21 cellular contexts compared by ENCODE assay signal in genomic region chr2:161424992-161425391, GRCh38. TPM values are rescaled to one million over a fixed set of nuclear protein-coding genes. Genes with fewer than 3 reads are reported as not detected.
DNase-seq lines count a peak whose midpoint lies in the region; ATAC-seq and TF ChIP-seq lines count a peak whose summit lies in the region.
"Had no signal": no experiment of that assay in that cellular context is flagged by ENCODE, and none has a peak within 500 bp of the region (broad histone marks: within the 10 kb centered on the region; RNA-seq: fewer than 3 reads in every experiment).

No MANE protein-coding gene starts in this region.

- H3K9me3 ChIP-seq in naive thymus-derived CD4-positive, alpha-beta T cell (ENCODE audit: control insufficient read depth in 2 of 3, low read length in 3 of 3) = peaks cover 0 to 3% (median 0%) of the 10 kb centered on the region in 3 experiments
- H3K9me3 ChIP-seq: SJSA1, thyroid gland had no signal

- peaks cover 29 to 75% of the 10 kb centered on the region in 2 donors for H3K27me3 ChIP-seq in naive thymus-derived CD4-positive, alpha-beta T cell (ENCODE audit: control insufficient read depth in 2 of 2, insufficient read depth in 2 of 2, low read length in 2 of 2)
- H3K27me3 ChIP-seq: SJSA1 had no signal

- H3K9me3 Mint-ChIP-seq in activated naive CD4-positive, alpha-beta T cell treated with anti-CD3 and anti-CD28 coated beads for 36 hours = peaks cover 2% of the 10 kb centered on the region
- peaks cover 2% of the 10 kb centered on the region for H3K9me3 Mint-ChIP-seq in activated B cell treated with CpG ODN at 0.5 μM for 24 hours
- H3K9me3 Mint-ChIP-seq in naive thymus-derived CD4-positive, alpha-beta T cell = peaks cover 0 to 47% (median 9%) of the 10 kb centered on the region in 11 donors
- H3K9me3 Mint-ChIP-seq: activated naive CD4-positive, alpha-beta T cell treated with anti-CD3 and anti-CD28 coated beads, Interleukin-2, amount 50 U/mL, for 72 hours had no signal

- POLR2A ChIA-PET in activated B cell treated with CpG ODN at 0.5 μM for 24 hours (lab: Charles Lee) = no interaction called here
- POLR2A ChIA-PET in naive thymus-derived CD4-positive, alpha-beta T cell (lab: Charles Lee) = interaction anchor here (0.6 to 0.7 kb wide), 2 partner anchors 12 to 261 kb away, joined by 3 to 4 read pairs; no protein-coding TSS in a partner anchor

- H3K27me3 Mint-ChIP-seq in activated naive CD4-positive, alpha-beta T cell treated with anti-CD3 and anti-CD28 coated beads for 36 hours (ENCODE audit: low read depth) = peaks cover 78% of the 10 kb centered on the region
- peaks cover 74% of the 10 kb centered on the region for H3K27me3 Mint-ChIP-seq in activated B cell treated with CpG ODN at 0.5 μM for 24 hours
- peaks cover 82 to 89% (median 88%) of the 10 kb centered on the region in 5 donors for H3K27me3 Mint-ChIP-seq in naive thymus-derived CD4-positive, alpha-beta T cell

- CTCF ChIA-PET in activated naive CD4-positive, alpha-beta T cell treated with anti-CD3 and anti-CD28 coated beads for 36 hours (lab: Charles Lee) = interaction anchor here (0.9 kb wide), 1 partner anchor 162 kb away, joined by 3 read pairs; no protein-coding TSS in a partner anchor
- CTCF ChIA-PET in activated B cell treated with CpG ODN at 0.5 μM for 24 hours (lab: Charles Lee) = no interaction called here
- CTCF ChIA-PET in naive thymus-derived CD4-positive, alpha-beta T cell (lab: Charles Lee) = no interaction called here

- no peak for DNase-seq in activated naive CD4-positive, alpha-beta T cell treated with anti-CD3 and anti-CD28 coated beads for 36 hours
- DNase-seq in activated naive CD4-positive, alpha-beta T cell treated with anti-CD3 and anti-CD28 coated beads, Interleukin-2, amount 50 U/mL, for 16 hours = no peak
- DNase-seq in activated B cell treated with CpG ODN at 0.5 μM for 24 hours = no peak
- DNase-seq in naive thymus-derived CD4-positive, alpha-beta T cell = no peak
- DNase-seq in superior temporal gyrus (ENCODE audit: extremely low spot score) = peak; percentile 22
- no peak for DNase-seq in COLO668 (lab: John Stamatoyannopoulos, UW; ENCODE audit: unreplicated experiment)
- DNase-seq: activated CD4-positive, alpha-beta T cell treated with anti-CD3 and anti-CD28 coated beads, Interleukin-2, amount 50 U/mL, for 1 hour; dermis blood vessel endothelial cell; DND-41; NCI-H1694; NCI-H82; stimulated activated CD4-positive, alpha-beta T cell treated with anti-CD3 and anti-CD28 coated beads, Interleukin-4, amount 100 ng/mL, for 4 hours; T1000; thyroid gland had no signal

- intact Hi-C loops in activated naive CD4-positive, alpha-beta T cell treated with anti-CD3 and anti-CD28 coated beads for 36 hours (cut with micrococcal nuclease) = loop anchor here (1.0 to 10.0 kb wide), 4 partner anchors 10 to 920 kb away; partner anchors contain the start of gene GCA
- intact Hi-C loops in activated B cell treated with CpG ODN at 0.5 μM for 24 hours (cut with micrococcal nuclease) = loop anchor here (1.0 to 10.0 kb wide), 2 partner anchors 9 to 700 kb away; partner anchors contain the start of gene TBR1
- intact Hi-C loops in naive thymus-derived CD4-positive, alpha-beta T cell (cut with micrococcal nuclease) = loop anchor here (1.0 to 10.0 kb wide), 5 partner anchors 9 to 920 kb away; partner anchors contain the start of genes DPP4 (in 1 of the 2), GCA (in 1 of the 2) and TBR1 (in 1 of the 2)

- H3K4me3 ChIP-seq in naive thymus-derived CD4-positive, alpha-beta T cell (ENCODE audit: low read length) = no peak overlapping the region
- H3K4me3 ChIP-seq: SJSA1 had no signal

- peaks cover 5 to 21% of the 10 kb centered on the region in 2 donors for H3K4me1 ChIP-seq in naive thymus-derived CD4-positive, alpha-beta T cell (ENCODE audit: control insufficient read depth in 2 of 2, insufficient read depth in 2 of 2, low read length in 2 of 2)
- H3K4me1 ChIP-seq: SJSA1 had no signal

- no peaks in the 10 kb centered on the region for H3K36me3 ChIP-seq in naive thymus-derived CD4-positive, alpha-beta T cell (ENCODE audit: control insufficient read depth in 2 of 3, insufficient read depth in 3 of 3, low read length in 3 of 3)
- H3K36me3 ChIP-seq: SJSA1, thyroid gland had no signal

- H3K36me3 Mint-ChIP-seq in activated naive CD4-positive, alpha-beta T cell treated with anti-CD3 and anti-CD28 coated beads for 36 hours (ENCODE audit: low read depth) = no peaks in the 10 kb centered on the region
- no peaks in the 10 kb centered on the region for H3K36me3 Mint-ChIP-seq in activated B cell treated with CpG ODN at 0.5 μM for 24 hours (ENCODE audit: low read depth)
- peaks cover 0 to 10% (median 5%) of the 10 kb centered on the region in 5 donors for H3K36me3 Mint-ChIP-seq in naive thymus-derived CD4-positive, alpha-beta T cell

- TF ChIP-seq CTCF in activated B cell treated with CpG ODN at 0.5 μM for 24 hours (IDR thresholded peaks at IDR 0.05) = no peak

- peak overlapping the region; percentile 50 for H3K4me3 Mint-ChIP-seq in activated naive CD4-positive, alpha-beta T cell treated with anti-CD3 and anti-CD28 coated beads for 36 hours
- peak overlapping the region; percentile 33 for H3K4me3 Mint-ChIP-seq in activated B cell treated with CpG ODN at 0.5 μM for 24 hours
- H3K4me3 Mint-ChIP-seq in naive thymus-derived CD4-positive, alpha-beta T cell = peak overlapping the region in 9 of 10 donors; percentile 71 to 89 (median 83)

- H3K27ac Mint-ChIP-seq in activated naive CD4-positive, alpha-beta T cell treated with anti-CD3 and anti-CD28 coated beads for 36 hours = no peak overlapping the region
- no peak overlapping the region for H3K27ac Mint-ChIP-seq in activated B cell treated with CpG ODN at 0.5 μM for 24 hours
- peak overlapping the region in 3 of 9 donors; percentile 8 to 90 (median 28) for H3K27ac Mint-ChIP-seq in naive thymus-derived CD4-positive, alpha-beta T cell

- no peak overlapping the region for H3K27ac ChIP-seq in naive thymus-derived CD4-positive, alpha-beta T cell (ENCODE audit: low read depth, low read length)
- H3K27ac ChIP-seq: SJSA1, thyroid gland had no signal

- H3K4me1 Mint-ChIP-seq in activated naive CD4-positive, alpha-beta T cell treated with anti-CD3 and anti-CD28 coated beads for 36 hours (ENCODE audit: low read depth) = peaks cover 29% of the 10 kb centered on the region
- H3K4me1 Mint-ChIP-seq in activated B cell treated with CpG ODN at 0.5 μM for 24 hours = peaks cover 31% of the 10 kb centered on the region
- peaks cover 16 to 44% (median 33%) of the 10 kb centered on the region in 7 donors for H3K4me1 Mint-ChIP-seq in naive thymus-derived CD4-positive, alpha-beta T cell

- ATAC-seq in activated B cell treated with CpG ODN at 0.5 μM for 24 hours (ENCODE audit: low read depth) (no peak), HG03439 (IDR thresholded peaks at IDR 0.05; ENCODE audit: unreplicated experiment) (no peak), HG02678 (IDR thresholded peaks at IDR 0.05; ENCODE audit: unreplicated experiment) (no peak)
- no peak for ATAC-seq in naive thymus-derived CD4-positive, alpha-beta T cell
- ATAC-seq: activated naive CD4-positive, alpha-beta T cell treated with anti-CD3 and anti-CD28 coated beads, Interleukin-2, amount 50 U/mL, for 72 hours; left lobe of liver had no signal

RNA-seq across cellular contexts. Expression of gene TBR1, which starts 8.9 kb away (rescaled TPM):
- total RNA-seq in activated naive CD4-positive, alpha-beta T cell treated with anti-CD3 and anti-CD28 coated beads for 36 hours = not detected
- 0.02 and 0.07 TPM in 2 replicates for total RNA-seq in activated B cell treated with CpG ODN at 0.5 μM for 24 hours
- under 1 TPM in 1 of 5 experiments, not detected in 4; 0.02 TPM for total RNA-seq in naive thymus-derived CD4-positive, alpha-beta T cell
- polyA plus RNA-seq in naive thymus-derived CD4-positive, alpha-beta T cell = not detected
- total RNA-seq: dermis blood vessel endothelial cell, left lobe of liver, mucosa of gallbladder had no signal
- polyA plus RNA-seq: smooth muscle cell had no signal

Comparison
In these comparisons a context has a peak if more than half of its experiments do, and no peak if none do; other contexts are left out.
1. H3K4me3 Mint-ChIP-seq: peak in every context shown above with its lines; median percentile 83 in naive thymus-derived CD4-positive, alpha-beta T cell; 50 in activated naive CD4-positive, alpha-beta T cell treated with anti-CD3 and anti-CD28 coated beads for 36 hours; 33 in activated B cell treated with CpG ODN at 0.5 μM for 24 hours.